ENCODE assay signal across 1 cellular context in the genomic region with DNA sequence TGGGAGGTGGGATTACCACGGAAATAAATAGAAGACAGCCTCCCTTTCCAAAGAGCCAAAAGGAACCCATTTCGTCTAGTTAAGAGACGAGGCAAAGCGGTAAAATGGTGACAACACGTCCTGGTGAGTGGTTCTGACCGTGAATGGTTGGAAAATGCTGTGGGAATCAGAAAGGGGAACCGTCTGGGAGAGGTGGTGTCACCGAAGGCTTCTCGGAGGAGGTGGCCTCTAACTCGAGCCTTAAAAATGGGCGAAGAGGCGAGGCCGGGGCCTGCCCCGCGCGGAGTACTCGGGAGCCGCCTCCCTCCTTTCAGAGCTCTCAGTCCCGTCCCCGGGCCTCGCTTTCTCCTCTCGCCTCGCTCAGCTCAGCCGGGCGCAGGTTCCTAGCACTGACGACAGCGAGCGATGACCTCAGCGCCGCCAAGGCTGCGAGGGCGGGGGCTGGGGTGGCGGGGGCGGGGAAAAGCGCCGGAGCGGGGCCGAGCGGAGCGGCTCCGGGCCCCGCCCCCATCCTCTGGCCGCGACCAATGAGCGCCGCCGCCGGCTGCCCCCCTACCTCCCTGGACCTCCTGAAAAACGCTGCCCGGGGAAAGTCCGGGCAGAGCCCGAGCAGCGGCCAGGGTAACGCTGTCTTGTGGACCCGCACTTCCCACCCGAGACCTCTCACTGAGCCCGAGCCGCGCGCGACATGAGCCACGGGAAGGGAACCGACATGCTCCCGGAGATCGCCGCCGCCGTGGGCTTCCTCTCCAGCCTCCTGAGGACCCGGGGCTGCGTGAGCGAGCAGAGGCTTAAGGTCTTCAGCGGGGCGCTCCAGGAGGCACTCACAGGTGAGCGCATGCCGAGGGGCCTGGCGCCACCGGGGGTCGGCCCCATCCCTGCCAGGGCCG.
TF ChIP-seq lines count a peak whose summit lies in the region.

A gene with protein sequence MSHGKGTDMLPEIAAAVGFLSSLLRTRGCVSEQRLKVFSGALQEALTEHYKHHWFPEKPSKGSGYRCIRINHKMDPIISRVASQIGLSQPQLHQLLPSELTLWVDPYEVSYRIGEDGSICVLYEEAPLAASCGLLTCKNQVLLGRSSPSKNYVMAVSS (plus strand): TSS at position 601 of the 890 bp plus-strand sequence. CDS start 88 bp downstream, at position 689.

TF ChIP-seq in K562, 482 proteins besides CTCF, POLR2A, EP300 and RAD21 (continued from another document):
- TF ChIP-seq, protein P1, sequence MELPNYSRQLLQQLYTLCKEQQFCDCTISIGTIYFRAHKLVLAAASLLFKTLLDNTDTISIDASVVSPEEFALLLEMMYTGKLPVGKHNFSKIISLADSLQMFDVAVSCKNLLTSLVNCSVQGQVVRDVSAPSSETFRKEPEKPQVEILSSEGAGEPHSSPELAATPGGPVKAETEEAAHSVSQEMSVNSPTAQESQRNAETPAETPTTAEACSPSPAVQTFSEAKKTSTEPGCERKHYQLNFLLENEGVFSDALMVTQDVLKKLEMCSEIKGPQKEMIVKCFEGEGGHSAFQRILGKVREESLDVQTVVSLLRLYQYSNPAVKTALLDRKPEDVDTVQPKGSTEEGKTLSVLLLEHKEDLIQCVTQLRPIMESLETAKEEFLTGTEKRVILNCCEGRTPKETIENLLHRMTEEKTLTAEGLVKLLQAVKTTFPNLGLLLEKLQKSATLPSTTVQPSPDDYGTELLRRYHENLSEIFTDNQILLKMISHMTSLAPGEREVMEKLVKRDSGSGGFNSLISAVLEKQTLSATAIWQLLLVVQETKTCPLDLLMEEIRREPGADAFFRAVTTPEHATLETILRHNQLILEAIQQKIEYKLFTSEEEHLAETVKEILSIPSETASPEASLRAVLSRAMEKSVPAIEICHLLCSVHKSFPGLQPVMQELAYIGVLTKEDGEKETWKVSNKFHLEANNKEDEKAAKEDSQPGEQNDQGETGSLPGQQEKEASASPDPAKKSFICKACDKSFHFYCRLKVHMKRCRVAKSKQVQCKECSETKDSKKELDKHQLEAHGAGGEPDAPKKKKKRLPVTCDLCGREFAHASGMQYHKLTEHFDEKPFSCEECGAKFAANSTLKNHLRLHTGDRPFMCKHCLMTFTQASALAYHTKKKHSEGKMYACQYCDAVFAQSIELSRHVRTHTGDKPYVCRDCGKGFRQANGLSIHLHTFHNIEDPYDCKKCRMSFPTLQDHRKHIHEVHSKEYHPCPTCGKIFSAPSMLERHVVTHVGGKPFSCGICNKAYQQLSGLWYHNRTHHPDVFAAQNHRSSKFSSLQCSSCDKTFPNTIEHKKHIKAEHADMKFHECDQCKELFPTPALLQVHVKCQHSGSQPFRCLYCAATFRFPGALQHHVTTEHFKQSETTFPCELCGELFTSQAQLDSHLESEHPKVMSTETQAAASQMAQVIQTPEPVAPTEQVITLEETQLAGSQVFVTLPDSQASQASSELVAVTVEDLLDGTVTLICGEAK (IDR thresholded peaks at IDR 0.05) = peak; percentile 61
- TF ChIP-seq, protein P1 (CRISPR knock-in tag; IDR thresholded peaks at IDR 0.05) = no peak
- TF ChIP-seq, protein P2, sequence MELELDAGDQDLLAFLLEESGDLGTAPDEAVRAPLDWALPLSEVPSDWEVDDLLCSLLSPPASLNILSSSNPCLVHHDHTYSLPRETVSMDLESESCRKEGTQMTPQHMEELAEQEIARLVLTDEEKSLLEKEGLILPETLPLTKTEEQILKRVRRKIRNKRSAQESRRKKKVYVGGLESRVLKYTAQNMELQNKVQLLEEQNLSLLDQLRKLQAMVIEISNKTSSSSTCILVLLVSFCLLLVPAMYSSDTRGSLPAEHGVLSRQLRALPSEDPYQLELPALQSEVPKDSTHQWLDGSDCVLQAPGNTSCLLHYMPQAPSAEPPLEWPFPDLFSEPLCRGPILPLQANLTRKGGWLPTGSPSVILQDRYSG (tag; conservative IDR thresholded peaks at IDR 0.05; ENCODE audit: low read depth) = 0 out of 2 replicates have a peak, but pooled peaks have one; percentile 28
- TF ChIP-seq, protein P3, sequence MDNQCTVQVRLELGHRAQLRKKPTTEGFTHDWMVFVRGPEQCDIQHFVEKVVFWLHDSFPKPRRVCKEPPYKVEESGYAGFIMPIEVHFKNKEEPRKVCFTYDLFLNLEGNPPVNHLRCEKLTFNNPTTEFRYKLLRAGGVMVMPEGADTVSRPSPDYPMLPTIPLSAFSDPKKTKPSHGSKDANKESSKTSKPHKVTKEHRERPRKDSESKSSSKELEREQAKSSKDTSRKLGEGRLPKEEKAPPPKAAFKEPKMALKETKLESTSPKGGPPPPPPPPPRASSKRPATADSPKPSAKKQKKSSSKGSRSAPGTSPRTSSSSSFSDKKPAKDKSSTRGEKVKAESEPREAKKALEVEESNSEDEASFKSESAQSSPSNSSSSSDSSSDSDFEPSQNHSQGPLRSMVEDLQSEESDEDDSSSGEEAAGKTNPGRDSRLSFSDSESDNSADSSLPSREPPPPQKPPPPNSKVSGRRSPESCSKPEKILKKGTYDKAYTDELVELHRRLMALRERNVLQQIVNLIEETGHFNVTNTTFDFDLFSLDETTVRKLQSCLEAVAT (IDR thresholded peaks at IDR 0.05) = peak; percentile 35 to 84; a peak in 3 of 4 replicates
- TF ChIP-seq SOX6 (IDR thresholded peaks at IDR 0.05) (peak; percentile 14; the same call in 1 of the 2 replicates), SUPT5H (IDR thresholded peaks at IDR 0.05) (peak; percentile 91), ZNF165 (CRISPR knock-in tag; IDR thresholded peaks at IDR 0.05; ENCODE audit: borderline replicate concordance) (no peak), ZNF239 (CRISPR knock-in tag; IDR thresholded peaks at IDR 0.05) (no peak), RAD51 (IDR thresholded peaks at IDR 0.05; ENCODE audit: borderline replicate concordance, low read depth) (0 out of 2 replicates have a peak, but pooled peaks have one; percentile 38), POLR2B (IDR thresholded peaks at IDR 0.05; ENCODE audit: low read depth, partially characterized antibody) (peak; percentile 91), MTA1 (IDR thresholded peaks at IDR 0.05; ENCODE audit: borderline replicate concordance) (0 out of 2 replicates have a peak, but pooled peaks have one; percentile 19), ZFP36 (IDR thresholded peaks at IDR 0.05; ENCODE audit: low read depth, low read length, partially characterized antibody) (peak; percentile 100), ZNF668 (CRISPR knock-in tag; IDR thresholded peaks at IDR 0.05) (peak; percentile 78; the same call in 1 of the 2 replicates), HOXB6 (CRISPR knock-in tag; IDR thresholded peaks at IDR 0.05; ENCODE audit: borderline replicate concordance) (no peak)
- TF ChIP-seq, protein P4, sequence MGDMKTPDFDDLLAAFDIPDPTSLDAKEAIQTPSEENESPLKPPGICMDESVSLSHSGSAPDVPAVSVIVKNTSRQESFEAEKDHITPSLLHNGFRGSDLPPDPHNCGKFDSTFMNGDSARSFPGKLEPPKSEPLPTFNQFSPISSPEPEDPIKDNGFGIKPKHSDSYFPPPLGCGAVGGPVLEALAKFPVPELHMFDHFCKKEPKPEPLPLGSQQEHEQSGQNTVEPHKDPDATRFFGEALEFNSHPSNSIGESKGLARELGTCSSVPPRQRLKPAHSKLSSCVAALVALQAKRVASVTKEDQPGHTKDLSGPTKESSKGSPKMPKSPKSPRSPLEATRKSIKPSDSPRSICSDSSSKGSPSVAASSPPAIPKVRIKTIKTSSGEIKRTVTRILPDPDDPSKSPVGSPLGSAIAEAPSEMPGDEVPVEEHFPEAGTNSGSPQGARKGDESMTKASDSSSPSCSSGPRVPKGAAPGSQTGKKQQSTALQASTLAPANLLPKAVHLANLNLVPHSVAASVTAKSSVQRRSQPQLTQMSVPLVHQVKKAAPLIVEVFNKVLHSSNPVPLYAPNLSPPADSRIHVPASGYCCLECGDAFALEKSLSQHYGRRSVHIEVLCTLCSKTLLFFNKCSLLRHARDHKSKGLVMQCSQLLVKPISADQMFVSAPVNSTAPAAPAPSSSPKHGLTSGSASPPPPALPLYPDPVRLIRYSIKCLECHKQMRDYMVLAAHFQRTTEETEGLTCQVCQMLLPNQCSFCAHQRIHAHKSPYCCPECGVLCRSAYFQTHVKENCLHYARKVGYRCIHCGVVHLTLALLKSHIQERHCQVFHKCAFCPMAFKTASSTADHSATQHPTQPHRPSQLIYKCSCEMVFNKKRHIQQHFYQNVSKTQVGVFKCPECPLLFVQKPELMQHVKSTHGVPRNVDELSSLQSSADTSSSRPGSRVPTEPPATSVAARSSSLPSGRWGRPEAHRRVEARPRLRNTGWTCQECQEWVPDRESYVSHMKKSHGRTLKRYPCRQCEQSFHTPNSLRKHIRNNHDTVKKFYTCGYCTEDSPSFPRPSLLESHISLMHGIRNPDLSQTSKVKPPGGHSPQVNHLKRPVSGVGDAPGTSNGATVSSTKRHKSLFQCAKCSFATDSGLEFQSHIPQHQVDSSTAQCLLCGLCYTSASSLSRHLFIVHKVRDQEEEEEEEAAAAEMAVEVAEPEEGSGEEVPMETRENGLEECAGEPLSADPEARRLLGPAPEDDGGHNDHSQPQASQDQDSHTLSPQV (IDR thresholded peaks at IDR 0.05) = peak; percentile 78; the same call in 1 of the 2 replicates
- TF ChIP-seq, protein P5, sequence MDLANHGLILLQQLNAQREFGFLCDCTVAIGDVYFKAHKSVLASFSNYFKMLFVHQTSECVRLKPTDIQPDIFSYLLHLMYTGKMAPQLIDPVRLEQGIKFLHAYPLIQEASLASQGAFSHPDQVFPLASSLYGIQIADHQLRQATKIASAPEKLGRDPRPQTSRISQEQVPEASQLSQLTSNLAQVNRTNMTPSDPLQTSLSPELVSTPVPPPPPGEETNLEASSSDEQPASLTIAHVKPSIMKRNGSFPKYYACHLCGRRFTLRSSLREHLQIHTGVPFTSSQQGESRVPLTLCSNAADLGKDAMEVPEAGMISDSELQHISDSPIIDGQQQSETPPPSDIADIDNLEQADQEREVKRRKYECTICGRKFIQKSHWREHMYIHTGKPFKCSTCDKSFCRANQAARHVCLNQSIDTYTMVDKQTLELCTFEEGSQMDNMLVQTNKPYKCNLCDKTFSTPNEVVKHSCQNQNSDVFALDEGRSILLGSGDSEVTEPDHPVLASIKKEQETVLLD (IDR thresholded peaks at IDR 0.05) = peak; percentile 14; the same call in 1 of the 2 replicates
- TF ChIP-seq, protein P6, sequence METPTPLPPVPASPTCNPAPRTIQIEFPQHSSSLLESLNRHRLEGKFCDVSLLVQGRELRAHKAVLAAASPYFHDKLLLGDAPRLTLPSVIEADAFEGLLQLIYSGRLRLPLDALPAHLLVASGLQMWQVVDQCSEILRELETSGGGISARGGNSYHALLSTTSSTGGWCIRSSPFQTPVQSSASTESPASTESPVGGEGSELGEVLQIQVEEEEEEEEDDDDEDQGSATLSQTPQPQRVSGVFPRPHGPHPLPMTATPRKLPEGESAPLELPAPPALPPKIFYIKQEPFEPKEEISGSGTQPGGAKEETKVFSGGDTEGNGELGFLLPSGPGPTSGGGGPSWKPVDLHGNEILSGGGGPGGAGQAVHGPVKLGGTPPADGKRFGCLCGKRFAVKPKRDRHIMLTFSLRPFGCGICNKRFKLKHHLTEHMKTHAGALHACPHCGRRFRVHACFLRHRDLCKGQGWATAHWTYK (CRISPR knock-in tag; IDR thresholded peaks at IDR 0.05) = peak; percentile 37; the same call in 1 of the 2 replicates
- TF ChIP-seq, protein P7, sequence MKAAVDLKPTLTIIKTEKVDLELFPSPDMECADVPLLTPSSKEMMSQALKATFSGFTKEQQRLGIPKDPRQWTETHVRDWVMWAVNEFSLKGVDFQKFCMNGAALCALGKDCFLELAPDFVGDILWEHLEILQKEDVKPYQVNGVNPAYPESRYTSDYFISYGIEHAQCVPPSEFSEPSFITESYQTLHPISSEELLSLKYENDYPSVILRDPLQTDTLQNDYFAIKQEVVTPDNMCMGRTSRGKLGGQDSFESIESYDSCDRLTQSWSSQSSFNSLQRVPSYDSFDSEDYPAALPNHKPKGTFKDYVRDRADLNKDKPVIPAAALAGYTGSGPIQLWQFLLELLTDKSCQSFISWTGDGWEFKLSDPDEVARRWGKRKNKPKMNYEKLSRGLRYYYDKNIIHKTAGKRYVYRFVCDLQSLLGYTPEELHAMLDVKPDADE (conservative IDR thresholded peaks at IDR 0.05; ENCODE audit: control insufficient read depth, low read depth, low read length) = peak; percentile 48
